In genomic region chr5:178351950-178352349, GRCh38 we compare ENCODE assay signal across 1 cellular context.
TF ChIP-seq lines count a peak whose summit lies in the region.

No MANE protein-coding gene starts in this region.

TF ChIP-seq in H1, 55 proteins besides CTCF, POLR2A, EP300 and RAD21:
- no peak for TF ChIP-seq ASH2L (IDR thresholded peaks at IDR 0.05; ENCODE audit: low read length)
- no peak for TF ChIP-seq RNF2 (IDR thresholded peaks at IDR 0.05; ENCODE audit: borderline replicate concordance, low read depth, low read length, missing control alignments, poor library complexity, severe bottlenecking)
- TF ChIP-seq FOSL1 (IDR thresholded peaks at IDR 0.05; ENCODE audit: insufficient read depth, low read depth, low read length), result no peak
- TF ChIP-seq JUN (IDR thresholded peaks at IDR 0.05; ENCODE audit: low read depth, low read length), result no peak
- no peak for TF ChIP-seq SP1 (IDR thresholded peaks at IDR 0.05; ENCODE audit: low read depth, low read length)
- TF ChIP-seq SIRT6 (IDR thresholded peaks at IDR 0.05; ENCODE audit: low read length), result no peak
- TF ChIP-seq CHD1 (IDR thresholded peaks at IDR 0.05; ENCODE audit: low read depth, low read length), result no peak
- TF ChIP-seq SIN3A (conservative IDR thresholded peaks at IDR 0.05 in 1 of 2, IDR thresholded peaks at IDR 0.05 in 1 of 2; ENCODE audit: low read depth in 1 of 2, low read length in 2 of 2), result no peak
- no peak for TF ChIP-seq GTF2F1 (IDR thresholded peaks at IDR 0.05; ENCODE audit: borderline replicate concordance, low read depth, low read length)
- no peak for TF ChIP-seq EGR1 (IDR thresholded peaks at IDR 0.05; ENCODE audit: borderline replicate concordance, low read depth, low read length)
- TF ChIP-seq RFX5 (IDR thresholded peaks at IDR 0.05; ENCODE audit: borderline replicate concordance, low read depth, low read length), result no peak
- no peak for TF ChIP-seq MAFK (IDR thresholded peaks at IDR 0.05; ENCODE audit: low read depth, low read length)
- TF ChIP-seq NRF1 (IDR thresholded peaks at IDR 0.05; ENCODE audit: low read depth, low read length), result no peak
- TF ChIP-seq SIX5 (IDR thresholded peaks at IDR 0.05; ENCODE audit: low read depth, low read length), result no peak
